Comparison of ENCODE assay signal across 19 cellular contexts in the genomic region with DNA sequence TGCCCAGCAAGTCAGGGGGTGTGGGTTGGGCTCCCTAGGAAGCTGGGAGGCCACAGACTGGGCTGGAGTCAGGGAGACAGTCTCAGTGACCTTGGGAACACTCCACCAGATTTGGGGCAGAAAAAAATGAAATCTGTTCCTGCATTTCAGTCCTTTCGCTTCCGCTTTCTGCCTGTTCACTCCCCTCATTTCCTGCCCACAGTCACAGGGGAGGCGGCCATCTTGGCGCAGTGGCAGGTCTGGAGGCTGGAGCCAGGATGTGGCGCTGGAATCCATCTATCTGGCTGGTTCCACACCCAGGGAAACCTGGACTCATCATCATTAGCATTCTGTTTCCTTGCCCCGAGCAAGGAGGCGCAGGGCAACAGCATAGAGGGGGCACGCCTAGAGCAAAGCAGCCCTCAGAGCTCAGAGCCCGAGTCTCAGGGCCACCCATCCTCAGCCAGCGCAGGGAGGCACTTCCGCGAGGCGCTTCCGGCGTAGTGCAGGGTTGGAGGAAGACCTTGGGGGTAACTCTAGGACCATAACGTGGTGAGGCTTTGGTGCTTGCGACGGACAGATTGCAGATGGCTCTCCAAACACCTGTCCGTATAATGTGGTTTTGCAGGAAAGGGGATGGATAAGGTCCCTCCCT.
A peak's percentile ranks its signal among the peaks of the same experiment; 100 is the strongest.
DNase-seq lines count a peak whose midpoint lies in the region; ATAC-seq and TF ChIP-seq lines count a peak whose summit lies in the region.
"Had no signal": no experiment of that assay in that cellular context is flagged by ENCODE, and none has a peak within 500 bp of the region (broad histone marks: within the 10 kb centered on the region; RNA-seq: fewer than 3 reads in every experiment).

No MANE protein-coding gene starts in this region.

- H3K4me3 Mint-ChIP-seq in dendritic cell treated with granulocyte-macrophage colony-stimulating factor and Interleukin-4, amounts not matched to agents 40 ng/mL and 50 ng/mL, for 4 days = no peak overlapping the region
- H3K4me3 Mint-ChIP-seq: activated T-cell treated with anti-CD3 and anti-CD28 coated beads, Interleukin-2, amount 50 U/mL, for 72 hours; stimulated activated naive B cell treated with anti-CD40 and anti-IgM and Interleukin-4, amounts not matched to agents 10 μg/mL and 1 μg/mL and 100 μg/mL, for 72 hours had no signal

- DNase-seq in cardiac septum (ENCODE audit: low spot score) (peak; percentile 56), Right ventricle myocardium superior (no peak), NOMO-1 treated with dmso at 0.1 percent for 144 hours (lab: John Stamatoyannopoulos, UW; ENCODE audit: unreplicated experiment) (peak; percentile 54), lower leg skin (ENCODE audit: low spot score in 2 of 2) (no peak), NCI-H524 treated with DMSO at 0.1 percent for 48 hours (lab: John Stamatoyannopoulos, UW) (no peak), iPS-NIHi11 (ENCODE audit: low spot score) (no peak)
- DNase-seq: activated T-cell treated with anti-CD3 and anti-CD28 coated beads, Interleukin-2, amount 50 U/mL, for 72 hours; brain microvascular endothelial cell; cortex of kidney; hypothalamus; NCI-H2171 treated with DMSO at 0.1 percent for 48 hours; NCI-H748 treated with DMSO at 0.1 percent for 48 hours; stimulated activated naive B cell treated with anti-CD40 and anti-IgM and Interleukin-4, amounts not matched to agents 10 μg/mL and 1 μg/mL and 100 μg/mL, for 72 hours; SW 1271; thyroid gland had no signal

- TF ChIP-seq POLR2A in lower leg skin (IDR thresholded peaks at IDR 0.05) = no peak

- TF ChIP-seq CTCF in lower leg skin (IDR thresholded peaks at IDR 0.05) = no peak

- no peaks in the 10 kb centered on the region for H3K9me3 Mint-ChIP-seq in dendritic cell treated with granulocyte-macrophage colony-stimulating factor and Interleukin-4, amounts not matched to agents 40 ng/mL and 50 ng/mL, for 4 days
- H3K9me3 Mint-ChIP-seq: activated T-cell treated with anti-CD3 and anti-CD28 coated beads, Interleukin-2, amount 50 U/mL, for 72 hours had no signal

- peak overlapping the region; percentile 33 for H3K27ac Mint-ChIP-seq in dendritic cell treated with granulocyte-macrophage colony-stimulating factor and Interleukin-4, amounts not matched to agents 40 ng/mL and 50 ng/mL, for 4 days
- H3K27ac Mint-ChIP-seq: activated T-cell treated with anti-CD3 and anti-CD28 coated beads, Interleukin-2, amount 50 U/mL, for 72 hours; naive thymus-derived CD4-positive, alpha-beta T cell had no signal

- peaks cover 59% of the 10 kb centered on the region for H3K4me1 Mint-ChIP-seq in dendritic cell treated with granulocyte-macrophage colony-stimulating factor and Interleukin-4, amounts not matched to agents 40 ng/mL and 50 ng/mL, for 4 days (ENCODE audit: low read depth)

- peaks cover 39% of the 10 kb centered on the region for H3K27me3 Mint-ChIP-seq in dendritic cell treated with granulocyte-macrophage colony-stimulating factor and Interleukin-4, amounts not matched to agents 40 ng/mL and 50 ng/mL, for 4 days

- intact Hi-C loops in cardiac septum (cut with DNase I) (no loop called here), Right ventricle myocardium superior (cut with DNase I) (no loop called here), lower leg skin (cut with DNase I; ENCODE audit: low total_unique reads) (no loop called here)
- intact Hi-C loops in dendritic cell treated with granulocyte-macrophage colony-stimulating factor and Interleukin-4, amounts not matched to agents 40 ng/mL and 50 ng/mL, for 4 days (cut with micrococcal nuclease) = no loop called here

- H3K4me3 ChIP-seq in lower leg skin (ENCODE audit: low read depth, poor library complexity, severe bottlenecking) = no peak overlapping the region
- H3K4me3 ChIP-seq: thyroid gland had no signal

- WGBS in lower leg skin, 2 donors = 61 to 62% methylated on average over 19 of the region's 19 CpGs

- no peak for ATAC-seq in Right ventricle myocardium superior (ENCODE audit: poor library complexity)
- no peak for ATAC-seq in HG02973 (IDR thresholded peaks at IDR 0.05; ENCODE audit: unreplicated experiment)
- ATAC-seq: activated T-cell treated with anti-CD3 and anti-CD28 coated beads, Interleukin-2, amount 50 U/mL, for 72 hours; naive thymus-derived CD4-positive, alpha-beta T cell; Panc1; stimulated activated naive B cell treated with anti-CD40 and anti-IgM and Interleukin-4, amounts not matched to agents 10 μg/mL and 1 μg/mL and 100 μg/mL, for 72 hours had no signal

- H3K36me3 Mint-ChIP-seq in dendritic cell treated with granulocyte-macrophage colony-stimulating factor and Interleukin-4, amounts not matched to agents 40 ng/mL and 50 ng/mL, for 4 days (ENCODE audit: low read depth) = no peaks in the 10 kb centered on the region
- H3K36me3 Mint-ChIP-seq: naive thymus-derived CD4-positive, alpha-beta T cell; stimulated activated naive B cell treated with anti-CD40 and anti-IgM and Interleukin-4, amounts not matched to agents 10 μg/mL and 1 μg/mL and 100 μg/mL, for 72 hours had no signal

Comparison
In these comparisons a context has a peak if more than half of its experiments do, and no peak if none do; other contexts are left out.
1. DNase-seq: peak in cardiac septum (single experiment) and NOMO-1 treated with dmso at 0.1 percent for 144 hours (single experiment); none in Right ventricle myocardium superior (single experiment), lower leg skin (0 of 2), NCI-H524 treated with DMSO at 0.1 percent for 48 hours (single experiment) and iPS-NIHi11 (single experiment).